ENCODE assay signal across 1 cellular context in the genomic region with DNA sequence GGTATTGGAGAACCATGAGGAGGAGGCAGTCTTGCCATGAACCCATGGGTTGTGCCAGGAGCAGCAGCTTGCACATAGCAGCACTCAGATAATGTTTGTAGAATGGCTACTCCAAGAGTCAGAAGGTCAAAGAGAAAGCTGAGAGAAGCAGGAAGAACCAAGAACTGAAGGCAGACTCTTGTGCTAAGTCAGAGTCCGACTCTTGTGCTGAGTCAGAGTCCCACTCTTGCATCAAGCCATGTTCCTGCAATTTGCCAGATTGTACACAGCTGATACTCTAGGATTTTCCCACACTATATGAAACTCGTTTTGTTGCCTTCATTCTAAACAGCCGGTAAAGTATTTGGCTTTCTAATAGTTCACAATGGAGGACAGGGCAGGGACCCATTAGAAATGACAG.
A peak's percentile ranks its signal among the peaks of the same experiment; 100 is the strongest.
TF ChIP-seq lines count a peak whose summit lies in the region.

No MANE protein-coding gene starts in this region.

TF ChIP-seq in GM12878, 131 proteins besides CTCF, POLR2A, EP300 and RAD21 (continued from another document):
- TF ChIP-seq, protein P1, sequence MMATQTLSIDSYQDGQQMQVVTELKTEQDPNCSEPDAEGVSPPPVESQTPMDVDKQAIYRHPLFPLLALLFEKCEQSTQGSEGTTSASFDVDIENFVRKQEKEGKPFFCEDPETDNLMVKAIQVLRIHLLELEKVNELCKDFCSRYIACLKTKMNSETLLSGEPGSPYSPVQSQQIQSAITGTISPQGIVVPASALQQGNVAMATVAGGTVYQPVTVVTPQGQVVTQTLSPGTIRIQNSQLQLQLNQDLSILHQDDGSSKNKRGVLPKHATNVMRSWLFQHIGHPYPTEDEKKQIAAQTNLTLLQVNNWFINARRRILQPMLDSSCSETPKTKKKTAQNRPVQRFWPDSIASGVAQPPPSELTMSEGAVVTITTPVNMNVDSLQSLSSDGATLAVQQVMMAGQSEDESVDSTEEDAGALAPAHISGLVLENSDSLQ (IDR thresholded peaks at IDR 0.05): no peak
- TF ChIP-seq BACH1 (IDR thresholded peaks at IDR 0.05; ENCODE audit: borderline replicate concordance): peak; percentile 98
- TF ChIP-seq RBBP5 (conservative IDR thresholded peaks at IDR 0.05): no peak
- no peak for TF ChIP-seq BHLHE40 (IDR thresholded peaks at IDR 0.05; ENCODE audit: borderline replicate concordance in 1 of 2, low read depth in 2 of 2, low read length in 1 of 2)
- TF ChIP-seq RAD51 (IDR thresholded peaks at IDR 0.05): no peak
- TF ChIP-seq KAT2A (conservative IDR thresholded peaks at IDR 0.05; ENCODE audit: control insufficient read depth, low read depth, low read length): no peak
- TF ChIP-seq, protein P2, sequence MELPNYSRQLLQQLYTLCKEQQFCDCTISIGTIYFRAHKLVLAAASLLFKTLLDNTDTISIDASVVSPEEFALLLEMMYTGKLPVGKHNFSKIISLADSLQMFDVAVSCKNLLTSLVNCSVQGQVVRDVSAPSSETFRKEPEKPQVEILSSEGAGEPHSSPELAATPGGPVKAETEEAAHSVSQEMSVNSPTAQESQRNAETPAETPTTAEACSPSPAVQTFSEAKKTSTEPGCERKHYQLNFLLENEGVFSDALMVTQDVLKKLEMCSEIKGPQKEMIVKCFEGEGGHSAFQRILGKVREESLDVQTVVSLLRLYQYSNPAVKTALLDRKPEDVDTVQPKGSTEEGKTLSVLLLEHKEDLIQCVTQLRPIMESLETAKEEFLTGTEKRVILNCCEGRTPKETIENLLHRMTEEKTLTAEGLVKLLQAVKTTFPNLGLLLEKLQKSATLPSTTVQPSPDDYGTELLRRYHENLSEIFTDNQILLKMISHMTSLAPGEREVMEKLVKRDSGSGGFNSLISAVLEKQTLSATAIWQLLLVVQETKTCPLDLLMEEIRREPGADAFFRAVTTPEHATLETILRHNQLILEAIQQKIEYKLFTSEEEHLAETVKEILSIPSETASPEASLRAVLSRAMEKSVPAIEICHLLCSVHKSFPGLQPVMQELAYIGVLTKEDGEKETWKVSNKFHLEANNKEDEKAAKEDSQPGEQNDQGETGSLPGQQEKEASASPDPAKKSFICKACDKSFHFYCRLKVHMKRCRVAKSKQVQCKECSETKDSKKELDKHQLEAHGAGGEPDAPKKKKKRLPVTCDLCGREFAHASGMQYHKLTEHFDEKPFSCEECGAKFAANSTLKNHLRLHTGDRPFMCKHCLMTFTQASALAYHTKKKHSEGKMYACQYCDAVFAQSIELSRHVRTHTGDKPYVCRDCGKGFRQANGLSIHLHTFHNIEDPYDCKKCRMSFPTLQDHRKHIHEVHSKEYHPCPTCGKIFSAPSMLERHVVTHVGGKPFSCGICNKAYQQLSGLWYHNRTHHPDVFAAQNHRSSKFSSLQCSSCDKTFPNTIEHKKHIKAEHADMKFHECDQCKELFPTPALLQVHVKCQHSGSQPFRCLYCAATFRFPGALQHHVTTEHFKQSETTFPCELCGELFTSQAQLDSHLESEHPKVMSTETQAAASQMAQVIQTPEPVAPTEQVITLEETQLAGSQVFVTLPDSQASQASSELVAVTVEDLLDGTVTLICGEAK (IDR thresholded peaks at IDR 0.05; ENCODE audit: borderline replicate concordance): no peak
- TF ChIP-seq NRF1 (conservative IDR thresholded peaks at IDR 0.05; ENCODE audit: low read depth, low read length): no peak
- no peak for TF ChIP-seq POLR2AphosphoS2 (IDR thresholded peaks at IDR 0.05; ENCODE audit: low read depth, low read length)
- no peak for TF ChIP-seq ZNF207 (IDR thresholded peaks at IDR 0.05; ENCODE audit: borderline replicate concordance)
- TF ChIP-seq NR2C2 (IDR thresholded peaks at IDR 0.05; ENCODE audit: borderline replicate concordance, control insufficient read depth, insufficient read length, low read depth): no peak
- TF ChIP-seq EED (IDR thresholded peaks at IDR 0.05; ENCODE audit: low read depth): peak; percentile 42; the same call in 1 of the 2 replicates
- TF ChIP-seq PML (IDR thresholded peaks at IDR 0.05; ENCODE audit: low read length): no peak
- peak; percentile 17; the same call in 1 of the 2 replicates for TF ChIP-seq IKZF1 (conservative IDR thresholded peaks at IDR 0.05)
- TF ChIP-seq CREM (IDR thresholded peaks at IDR 0.05; ENCODE audit: low read depth): no peak
- TF ChIP-seq STAT3 (IDR thresholded peaks at IDR 0.05; ENCODE audit: low read depth, low read length): no peak
- TF ChIP-seq, protein P3, sequence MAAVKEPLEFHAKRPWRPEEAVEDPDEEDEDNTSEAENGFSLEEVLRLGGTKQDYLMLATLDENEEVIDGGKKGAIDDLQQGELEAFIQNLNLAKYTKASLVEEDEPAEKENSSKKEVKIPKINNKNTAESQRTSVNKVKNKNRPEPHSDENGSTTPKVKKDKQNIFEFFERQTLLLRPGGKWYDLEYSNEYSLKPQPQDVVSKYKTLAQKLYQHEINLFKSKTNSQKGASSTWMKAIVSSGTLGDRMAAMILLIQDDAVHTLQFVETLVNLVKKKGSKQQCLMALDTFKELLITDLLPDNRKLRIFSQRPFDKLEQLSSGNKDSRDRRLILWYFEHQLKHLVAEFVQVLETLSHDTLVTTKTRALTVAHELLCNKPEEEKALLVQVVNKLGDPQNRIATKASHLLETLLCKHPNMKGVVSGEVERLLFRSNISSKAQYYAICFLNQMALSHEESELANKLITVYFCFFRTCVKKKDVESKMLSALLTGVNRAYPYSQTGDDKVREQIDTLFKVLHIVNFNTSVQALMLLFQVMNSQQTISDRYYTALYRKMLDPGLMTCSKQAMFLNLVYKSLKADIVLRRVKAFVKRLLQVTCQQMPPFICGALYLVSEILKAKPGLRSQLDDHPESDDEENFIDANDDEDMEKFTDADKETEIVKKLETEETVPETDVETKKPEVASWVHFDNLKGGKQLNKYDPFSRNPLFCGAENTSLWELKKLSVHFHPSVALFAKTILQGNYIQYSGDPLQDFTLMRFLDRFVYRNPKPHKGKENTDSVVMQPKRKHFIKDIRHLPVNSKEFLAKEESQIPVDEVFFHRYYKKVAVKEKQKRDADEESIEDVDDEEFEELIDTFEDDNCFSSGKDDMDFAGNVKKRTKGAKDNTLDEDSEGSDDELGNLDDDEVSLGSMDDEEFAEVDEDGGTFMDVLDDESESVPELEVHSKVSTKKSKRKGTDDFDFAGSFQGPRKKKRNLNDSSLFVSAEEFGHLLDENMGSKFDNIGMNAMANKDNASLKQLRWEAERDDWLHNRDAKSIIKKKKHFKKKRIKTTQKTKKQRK (IDR thresholded peaks at IDR 0.05; ENCODE audit: low read depth, low read length): no peak
- TF ChIP-seq YBX1 (IDR thresholded peaks at IDR 0.05): no peak
- no peak for TF ChIP-seq SMAD1 (IDR thresholded peaks at IDR 0.05; ENCODE audit: low read depth, partially characterized antibody)
- TF ChIP-seq, protein P4, sequence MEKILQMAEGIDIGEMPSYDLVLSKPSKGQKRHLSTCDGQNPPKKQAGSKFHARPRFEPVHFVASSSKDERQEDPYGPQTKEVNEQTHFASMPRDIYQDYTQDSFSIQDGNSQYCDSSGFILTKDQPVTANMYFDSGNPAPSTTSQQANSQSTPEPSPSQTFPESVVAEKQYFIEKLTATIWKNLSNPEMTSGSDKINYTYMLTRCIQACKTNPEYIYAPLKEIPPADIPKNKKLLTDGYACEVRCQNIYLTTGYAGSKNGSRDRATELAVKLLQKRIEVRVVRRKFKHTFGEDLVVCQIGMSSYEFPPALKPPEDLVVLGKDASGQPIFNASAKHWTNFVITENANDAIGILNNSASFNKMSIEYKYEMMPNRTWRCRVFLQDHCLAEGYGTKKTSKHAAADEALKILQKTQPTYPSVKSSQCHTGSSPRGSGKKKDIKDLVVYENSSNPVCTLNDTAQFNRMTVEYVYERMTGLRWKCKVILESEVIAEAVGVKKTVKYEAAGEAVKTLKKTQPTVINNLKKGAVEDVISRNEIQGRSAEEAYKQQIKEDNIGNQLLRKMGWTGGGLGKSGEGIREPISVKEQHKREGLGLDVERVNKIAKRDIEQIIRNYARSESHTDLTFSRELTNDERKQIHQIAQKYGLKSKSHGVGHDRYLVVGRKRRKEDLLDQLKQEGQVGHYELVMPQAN (conservative IDR thresholded peaks at IDR 0.05): no peak
- TF ChIP-seq, protein P5, sequence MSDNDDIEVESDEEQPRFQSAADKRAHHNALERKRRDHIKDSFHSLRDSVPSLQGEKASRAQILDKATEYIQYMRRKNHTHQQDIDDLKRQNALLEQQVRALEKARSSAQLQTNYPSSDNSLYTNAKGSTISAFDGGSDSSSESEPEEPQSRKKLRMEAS (IDR thresholded peaks at IDR 0.05; ENCODE audit: low read depth, low read length): no peak
- TF ChIP-seq, protein P6, sequence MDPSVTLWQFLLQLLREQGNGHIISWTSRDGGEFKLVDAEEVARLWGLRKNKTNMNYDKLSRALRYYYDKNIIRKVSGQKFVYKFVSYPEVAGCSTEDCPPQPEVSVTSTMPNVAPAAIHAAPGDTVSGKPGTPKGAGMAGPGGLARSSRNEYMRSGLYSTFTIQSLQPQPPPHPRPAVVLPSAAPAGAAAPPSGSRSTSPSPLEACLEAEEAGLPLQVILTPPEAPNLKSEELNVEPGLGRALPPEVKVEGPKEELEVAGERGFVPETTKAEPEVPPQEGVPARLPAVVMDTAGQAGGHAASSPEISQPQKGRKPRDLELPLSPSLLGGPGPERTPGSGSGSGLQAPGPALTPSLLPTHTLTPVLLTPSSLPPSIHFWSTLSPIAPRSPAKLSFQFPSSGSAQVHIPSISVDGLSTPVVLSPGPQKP (IDR thresholded peaks at IDR 0.05; ENCODE audit: low read depth, low read length): no peak
- TF ChIP-seq IRF4 (IDR thresholded peaks at IDR 0.05; ENCODE audit: low read depth, low read length): 0 out of 2 replicates have a peak, but pooled peaks have one; percentile 23
